In the genomic region with DNA sequence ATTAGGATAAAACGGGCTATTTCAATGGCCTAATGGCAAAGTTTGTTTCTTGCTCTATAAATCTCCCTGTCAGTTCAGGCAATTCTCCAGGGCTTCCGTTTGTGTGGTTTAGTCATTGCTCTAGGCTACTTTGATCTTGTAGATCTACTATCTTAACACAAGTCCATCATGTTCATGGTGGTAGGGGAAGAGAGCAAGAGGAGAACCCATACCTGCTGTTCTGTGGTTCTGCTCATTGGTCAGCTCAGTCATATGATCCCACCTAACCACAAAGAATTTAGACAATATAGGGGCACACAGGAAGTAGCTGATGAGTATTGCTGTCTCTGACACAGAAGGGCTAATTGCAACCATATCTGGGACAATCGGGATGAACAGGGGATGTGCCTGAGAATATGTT, we compare ENCODE assay signal across 1 cellular context.
A peak's percentile ranks its signal among the peaks of the same experiment; 100 is the strongest.
TF ChIP-seq lines count a peak whose summit lies in the region.

No MANE protein-coding gene starts in this region.

TF ChIP-seq in HEK293, 187 proteins besides CTCF, POLR2A, EP300 and RAD21 (continued from another document and continues in another):
- TF ChIP-seq ZNF292 (tag by site-specific recombination; IDR thresholded peaks at IDR 0.05; ENCODE audit: borderline replicate concordance, low read depth) (no peak), ZNF76 (tag by site-specific recombination; IDR thresholded peaks at IDR 0.05; ENCODE audit: borderline replicate concordance, low read depth) (no peak), ZNF585B (tag by site-specific recombination; IDR thresholded peaks at IDR 0.05) (no peak), ZNF404 (tag by site-specific recombination; IDR thresholded peaks at IDR 0.05) (no peak), ZNF37A (tag by site-specific recombination; IDR thresholded peaks at IDR 0.05) (no peak), ZXDB (tag by site-specific recombination; IDR thresholded peaks at IDR 0.05) (no peak), ZNF211 (tag by site-specific recombination; IDR thresholded peaks at IDR 0.05; ENCODE audit: low read depth) (no peak), ZNF335 (tag by site-specific recombination; conservative IDR thresholded peaks at IDR 0.05) (peak; percentile 71), ZBTB17 (tag by site-specific recombination; IDR thresholded peaks at IDR 0.05) (0 out of 2 replicates have a peak, but pooled peaks have one; percentile 19), ZNF426 (tag by site-specific recombination; IDR thresholded peaks at IDR 0.05) (no peak), ZNF558 (tag by site-specific recombination; IDR thresholded peaks at IDR 0.05) (no peak), ZNF837 (tag by site-specific recombination; IDR thresholded peaks at IDR 0.05) (no peak), ZFP37 (tag by site-specific recombination; IDR thresholded peaks at IDR 0.05) (no peak), ZNF610 (tag by site-specific recombination; IDR thresholded peaks at IDR 0.05; ENCODE audit: borderline replicate concordance) (no peak), ZNF16 (tag by site-specific recombination; IDR thresholded peaks at IDR 0.05; ENCODE audit: low read depth) (no peak), ZNF571 (tag by site-specific recombination; IDR thresholded peaks at IDR 0.05) (no peak), ZNF776 (tag by site-specific recombination; IDR thresholded peaks at IDR 0.05; ENCODE audit: borderline replicate concordance) (no peak), GLIS1 (tag by site-specific recombination; IDR thresholded peaks at IDR 0.05) (no peak), ZNF248 (tag by site-specific recombination; IDR thresholded peaks at IDR 0.05) (no peak), ZNF768 (tag by site-specific recombination; IDR thresholded peaks at IDR 0.05) (no peak), ZNF138 (tag by site-specific recombination; IDR thresholded peaks at IDR 0.05; ENCODE audit: borderline replicate concordance) (no peak), ZNF354C (tag by site-specific recombination; IDR thresholded peaks at IDR 0.05; ENCODE audit: borderline replicate concordance, low read depth) (no peak), SCRT2 (tag by site-specific recombination; IDR thresholded peaks at IDR 0.05) (no peak), ZNF157 (tag by site-specific recombination; IDR thresholded peaks at IDR 0.05) (no peak), ZNF311 (tag by site-specific recombination; IDR thresholded peaks at IDR 0.05; ENCODE audit: borderline replicate concordance) (no peak), OVOL3 (tag by site-specific recombination; IDR thresholded peaks at IDR 0.05) (no peak), ZBTB8A (tag by site-specific recombination; IDR thresholded peaks at IDR 0.05) (no peak), OSR2 (tag by site-specific recombination; IDR thresholded peaks at IDR 0.05) (peak; percentile 76), GLI2 (tag by site-specific recombination; IDR thresholded peaks at IDR 0.05; ENCODE audit: borderline replicate concordance, low read depth) (no peak), YY1 (tag by site-specific recombination; IDR thresholded peaks at IDR 0.05) (no peak), MEIS1 (CRISPR knock-in tag; IDR thresholded peaks at IDR 0.05; ENCODE audit: borderline replicate concordance) (0 out of 2 replicates have a peak, but pooled peaks have one; percentile 31), ZNF169 (tag by site-specific recombination; IDR thresholded peaks at IDR 0.05) (no peak), BCL11A (tag by site-specific recombination; IDR thresholded peaks at IDR 0.05; ENCODE audit: low read depth) (no peak), IKZF3 (tag by site-specific recombination; IDR thresholded peaks at IDR 0.05) (no peak), ZNF174 (tag by site-specific recombination; IDR thresholded peaks at IDR 0.05) (no peak), KLF1 (tag by site-specific recombination; IDR thresholded peaks at IDR 0.05) (no peak), ZFHX2 (tag by site-specific recombination; conservative IDR thresholded peaks at IDR 0.05) (no peak)
- TF ChIP-seq, protein P1, sequence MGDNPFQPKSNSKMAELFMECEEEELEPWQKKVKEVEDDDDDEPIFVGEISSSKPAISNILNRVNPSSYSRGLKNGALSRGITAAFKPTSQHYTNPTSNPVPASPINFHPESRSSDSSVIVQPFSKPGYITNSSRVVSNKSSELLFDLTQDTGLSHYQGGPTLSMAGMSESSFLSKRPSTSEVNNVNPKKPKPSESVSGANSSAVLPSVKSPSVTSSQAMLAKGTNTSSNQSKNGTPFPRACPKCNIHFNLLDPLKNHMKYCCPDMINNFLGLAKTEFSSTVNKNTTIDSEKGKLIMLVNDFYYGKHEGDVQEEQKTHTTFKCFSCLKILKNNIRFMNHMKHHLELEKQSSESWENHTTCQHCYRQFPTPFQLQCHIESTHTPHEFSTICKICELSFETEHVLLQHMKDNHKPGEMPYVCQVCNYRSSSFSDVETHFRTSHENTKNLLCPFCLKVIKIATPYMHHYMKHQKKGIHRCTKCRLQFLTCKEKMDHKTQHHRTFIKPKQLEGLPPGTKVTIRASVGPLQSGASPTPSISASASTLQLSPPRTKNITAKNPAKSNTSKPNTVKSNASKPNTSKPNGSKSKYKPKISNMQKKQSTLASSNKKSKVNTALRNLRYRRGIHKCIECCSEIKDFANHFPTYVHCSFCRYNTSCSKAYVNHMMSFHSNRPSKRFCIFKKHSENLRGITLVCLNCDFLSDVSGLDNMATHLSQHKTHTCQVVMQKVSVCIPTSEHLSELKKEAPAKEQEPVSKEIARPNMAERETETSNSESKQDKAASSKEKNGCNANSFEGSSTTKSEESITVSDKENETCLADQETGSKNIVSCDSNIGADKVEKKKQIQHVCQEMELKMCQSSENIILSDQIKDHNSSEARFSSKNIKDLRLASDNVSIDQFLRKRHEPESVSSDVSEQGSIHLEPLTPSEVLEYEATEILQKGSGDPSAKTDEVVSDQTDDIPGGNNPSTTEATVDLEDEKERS (tag by site-specific recombination; IDR thresholded peaks at IDR 0.05), result no peak
- TF ChIP-seq, protein P2, sequence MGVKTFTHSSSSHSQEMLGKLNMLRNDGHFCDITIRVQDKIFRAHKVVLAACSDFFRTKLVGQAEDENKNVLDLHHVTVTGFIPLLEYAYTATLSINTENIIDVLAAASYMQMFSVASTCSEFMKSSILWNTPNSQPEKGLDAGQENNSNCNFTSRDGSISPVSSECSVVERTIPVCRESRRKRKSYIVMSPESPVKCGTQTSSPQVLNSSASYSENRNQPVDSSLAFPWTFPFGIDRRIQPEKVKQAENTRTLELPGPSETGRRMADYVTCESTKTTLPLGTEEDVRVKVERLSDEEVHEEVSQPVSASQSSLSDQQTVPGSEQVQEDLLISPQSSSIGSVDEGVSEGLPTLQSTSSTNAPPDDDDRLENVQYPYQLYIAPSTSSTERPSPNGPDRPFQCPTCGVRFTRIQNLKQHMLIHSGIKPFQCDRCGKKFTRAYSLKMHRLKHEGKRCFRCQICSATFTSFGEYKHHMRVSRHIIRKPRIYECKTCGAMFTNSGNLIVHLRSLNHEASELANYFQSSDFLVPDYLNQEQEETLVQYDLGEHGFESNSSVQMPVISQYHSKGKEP (tag by site-specific recombination; IDR thresholded peaks at IDR 0.05), result no peak
- TF ChIP-seq, protein P3, sequence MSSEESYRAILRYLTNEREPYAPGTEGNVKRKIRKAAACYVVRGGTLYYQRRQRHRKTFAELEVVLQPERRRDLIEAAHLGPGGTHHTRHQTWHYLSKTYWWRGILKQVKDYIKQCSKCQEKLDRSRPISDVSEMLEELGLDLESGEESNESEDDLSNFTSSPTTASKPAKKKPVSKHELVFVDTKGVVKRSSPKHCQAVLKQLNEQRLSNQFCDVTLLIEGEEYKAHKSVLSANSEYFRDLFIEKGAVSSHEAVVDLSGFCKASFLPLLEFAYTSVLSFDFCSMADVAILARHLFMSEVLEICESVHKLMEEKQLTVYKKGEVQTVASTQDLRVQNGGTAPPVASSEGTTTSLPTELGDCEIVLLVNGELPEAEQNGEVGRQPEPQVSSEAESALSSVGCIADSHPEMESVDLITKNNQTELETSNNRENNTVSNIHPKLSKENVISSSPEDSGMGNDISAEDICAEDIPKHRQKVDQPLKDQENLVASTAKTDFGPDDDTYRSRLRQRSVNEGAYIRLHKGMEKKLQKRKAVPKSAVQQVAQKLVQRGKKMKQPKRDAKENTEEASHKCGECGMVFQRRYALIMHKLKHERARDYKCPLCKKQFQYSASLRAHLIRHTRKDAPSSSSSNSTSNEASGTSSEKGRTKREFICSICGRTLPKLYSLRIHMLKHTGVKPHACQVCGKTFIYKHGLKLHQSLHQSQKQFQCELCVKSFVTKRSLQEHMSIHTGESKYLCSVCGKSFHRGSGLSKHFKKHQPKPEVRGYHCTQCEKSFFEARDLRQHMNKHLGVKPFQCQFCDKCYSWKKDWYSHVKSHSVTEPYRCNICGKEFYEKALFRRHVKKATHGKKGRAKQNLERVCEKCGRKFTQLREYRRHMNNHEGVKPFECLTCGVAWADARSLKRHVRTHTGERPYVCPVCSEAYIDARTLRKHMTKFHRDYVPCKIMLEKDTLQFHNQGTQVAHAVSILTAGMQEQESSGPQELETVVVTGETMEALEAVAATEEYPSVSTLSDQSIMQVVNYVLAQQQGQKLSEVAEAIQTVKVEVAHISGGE (tag by site-specific recombination; conservative IDR thresholded peaks at IDR 0.05; ENCODE audit: low read depth), result 0 out of 2 replicates have a peak, but pooled peaks have one; percentile 9
- TF ChIP-seq, protein P4, sequence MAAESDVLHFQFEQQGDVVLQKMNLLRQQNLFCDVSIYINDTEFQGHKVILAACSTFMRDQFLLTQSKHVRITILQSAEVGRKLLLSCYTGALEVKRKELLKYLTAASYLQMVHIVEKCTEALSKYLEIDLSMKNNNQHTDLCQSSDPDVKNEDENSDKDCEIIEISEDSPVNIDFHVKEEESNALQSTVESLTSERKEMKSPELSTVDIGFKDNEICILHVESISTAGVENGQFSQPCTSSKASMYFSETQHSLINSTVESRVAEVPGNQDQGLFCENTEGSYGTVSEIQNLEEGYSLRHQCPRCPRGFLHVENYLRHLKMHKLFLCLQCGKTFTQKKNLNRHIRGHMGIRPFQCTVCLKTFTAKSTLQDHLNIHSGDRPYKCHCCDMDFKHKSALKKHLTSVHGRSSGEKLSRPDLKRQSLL (tag by site-specific recombination; IDR thresholded peaks at IDR 0.05), result no peak
- TF ChIP-seq, protein P5, sequence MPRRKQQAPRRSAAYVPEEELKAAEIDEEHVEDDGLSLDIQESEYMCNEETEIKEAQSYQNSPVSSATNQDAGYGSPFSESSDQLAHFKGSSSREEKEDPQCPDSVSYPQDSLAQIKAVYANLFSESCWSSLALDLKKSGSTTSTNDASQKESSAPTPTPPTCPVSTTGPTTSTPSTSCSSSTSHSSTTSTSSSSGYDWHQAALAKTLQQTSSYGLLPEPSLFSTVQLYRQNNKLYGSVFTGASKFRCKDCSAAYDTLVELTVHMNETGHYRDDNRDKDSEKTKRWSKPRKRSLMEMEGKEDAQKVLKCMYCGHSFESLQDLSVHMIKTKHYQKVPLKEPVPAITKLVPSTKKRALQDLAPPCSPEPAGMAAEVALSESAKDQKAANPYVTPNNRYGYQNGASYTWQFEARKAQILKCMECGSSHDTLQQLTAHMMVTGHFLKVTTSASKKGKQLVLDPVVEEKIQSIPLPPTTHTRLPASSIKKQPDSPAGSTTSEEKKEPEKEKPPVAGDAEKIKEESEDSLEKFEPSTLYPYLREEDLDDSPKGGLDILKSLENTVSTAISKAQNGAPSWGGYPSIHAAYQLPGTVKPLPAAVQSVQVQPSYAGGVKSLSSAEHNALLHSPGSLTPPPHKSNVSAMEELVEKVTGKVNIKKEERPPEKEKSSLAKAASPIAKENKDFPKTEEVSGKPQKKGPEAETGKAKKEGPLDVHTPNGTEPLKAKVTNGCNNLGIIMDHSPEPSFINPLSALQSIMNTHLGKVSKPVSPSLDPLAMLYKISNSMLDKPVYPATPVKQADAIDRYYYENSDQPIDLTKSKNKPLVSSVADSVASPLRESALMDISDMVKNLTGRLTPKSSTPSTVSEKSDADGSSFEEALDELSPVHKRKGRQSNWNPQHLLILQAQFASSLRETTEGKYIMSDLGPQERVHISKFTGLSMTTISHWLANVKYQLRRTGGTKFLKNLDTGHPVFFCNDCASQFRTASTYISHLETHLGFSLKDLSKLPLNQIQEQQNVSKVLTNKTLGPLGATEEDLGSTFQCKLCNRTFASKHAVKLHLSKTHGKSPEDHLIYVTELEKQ (tag by site-specific recombination; IDR thresholded peaks at IDR 0.05; ENCODE audit: borderline replicate concordance), result no peak
- TF ChIP-seq, protein P6, sequence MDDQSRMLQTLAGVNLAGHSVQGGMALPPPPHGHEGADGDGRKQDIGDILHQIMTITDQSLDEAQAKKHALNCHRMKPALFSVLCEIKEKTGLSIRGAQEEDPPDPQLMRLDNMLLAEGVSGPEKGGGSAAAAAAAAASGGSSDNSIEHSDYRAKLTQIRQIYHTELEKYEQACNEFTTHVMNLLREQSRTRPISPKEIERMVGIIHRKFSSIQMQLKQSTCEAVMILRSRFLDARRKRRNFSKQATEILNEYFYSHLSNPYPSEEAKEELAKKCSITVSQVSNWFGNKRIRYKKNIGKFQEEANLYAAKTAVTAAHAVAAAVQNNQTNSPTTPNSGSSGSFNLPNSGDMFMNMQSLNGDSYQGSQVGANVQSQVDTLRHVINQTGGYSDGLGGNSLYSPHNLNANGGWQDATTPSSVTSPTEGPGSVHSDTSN (CRISPR knock-in tag; IDR thresholded peaks at IDR 0.05), result no peak
- TF ChIP-seq, protein P7, sequence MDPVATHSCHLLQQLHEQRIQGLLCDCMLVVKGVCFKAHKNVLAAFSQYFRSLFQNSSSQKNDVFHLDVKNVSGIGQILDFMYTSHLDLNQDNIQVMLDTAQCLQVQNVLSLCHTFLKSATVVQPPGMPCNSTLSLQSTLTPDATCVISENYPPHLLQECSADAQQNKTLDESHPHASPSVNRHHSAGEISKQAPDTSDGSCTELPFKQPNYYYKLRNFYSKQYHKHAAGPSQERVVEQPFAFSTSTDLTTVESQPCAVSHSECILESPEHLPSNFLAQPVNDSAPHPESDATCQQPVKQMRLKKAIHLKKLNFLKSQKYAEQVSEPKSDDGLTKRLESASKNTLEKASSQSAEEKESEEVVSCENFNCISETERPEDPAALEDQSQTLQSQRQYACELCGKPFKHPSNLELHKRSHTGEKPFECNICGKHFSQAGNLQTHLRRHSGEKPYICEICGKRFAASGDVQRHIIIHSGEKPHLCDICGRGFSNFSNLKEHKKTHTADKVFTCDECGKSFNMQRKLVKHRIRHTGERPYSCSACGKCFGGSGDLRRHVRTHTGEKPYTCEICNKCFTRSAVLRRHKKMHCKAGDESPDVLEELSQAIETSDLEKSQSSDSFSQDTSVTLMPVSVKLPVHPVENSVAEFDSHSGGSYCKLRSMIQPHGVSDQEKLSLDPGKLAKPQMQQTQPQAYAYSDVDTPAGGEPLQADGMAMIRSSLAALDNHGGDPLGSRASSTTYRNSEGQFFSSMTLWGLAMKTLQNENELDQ (tag by site-specific recombination; IDR thresholded peaks at IDR 0.05; ENCODE audit: low read depth), result no peak
- TF ChIP-seq, protein P8, sequence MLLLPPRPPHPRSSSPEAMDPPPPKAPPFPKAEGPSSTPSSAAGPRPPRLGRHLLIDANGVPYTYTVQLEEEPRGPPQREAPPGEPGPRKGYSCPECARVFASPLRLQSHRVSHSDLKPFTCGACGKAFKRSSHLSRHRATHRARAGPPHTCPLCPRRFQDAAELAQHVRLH (tag by site-specific recombination; IDR thresholded peaks at IDR 0.05), result no peak
- TF ChIP-seq, protein P9, sequence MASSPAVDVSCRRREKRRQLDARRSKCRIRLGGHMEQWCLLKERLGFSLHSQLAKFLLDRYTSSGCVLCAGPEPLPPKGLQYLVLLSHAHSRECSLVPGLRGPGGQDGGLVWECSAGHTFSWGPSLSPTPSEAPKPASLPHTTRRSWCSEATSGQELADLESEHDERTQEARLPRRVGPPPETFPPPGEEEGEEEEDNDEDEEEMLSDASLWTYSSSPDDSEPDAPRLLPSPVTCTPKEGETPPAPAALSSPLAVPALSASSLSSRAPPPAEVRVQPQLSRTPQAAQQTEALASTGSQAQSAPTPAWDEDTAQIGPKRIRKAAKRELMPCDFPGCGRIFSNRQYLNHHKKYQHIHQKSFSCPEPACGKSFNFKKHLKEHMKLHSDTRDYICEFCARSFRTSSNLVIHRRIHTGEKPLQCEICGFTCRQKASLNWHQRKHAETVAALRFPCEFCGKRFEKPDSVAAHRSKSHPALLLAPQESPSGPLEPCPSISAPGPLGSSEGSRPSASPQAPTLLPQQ (tag by site-specific recombination; IDR thresholded peaks at IDR 0.05), result no peak
